Comparison of ENCODE assay signal across 10 cellular contexts in genomic region chr2:96052632-96053031, GRCh38. TPM values are rescaled to one million over a fixed set of nuclear protein-coding genes. Genes with fewer than 3 reads are reported as not detected.
DNase-seq lines count a peak whose midpoint lies in the region; ATAC-seq, FAIRE-seq and TF ChIP-seq lines count a peak whose summit lies in the region.
"Not testable (repeated sequence)": the region's sequence is repeated elsewhere in the genome, so short reads cannot be mapped to it uniquely, and the experiment has no call there.
"Had no signal": no experiment of that assay in that cellular context is flagged by ENCODE, and none has a peak within 500 bp of the region (broad histone marks: within the 10 kb centered on the region; RNA-seq: fewer than 3 reads in every experiment).

No MANE protein-coding gene starts in this region.

- not testable (repeated sequence) for TF ChIP-seq CTCF in GM12878 (IDR thresholded peaks at IDR 0.05 in 2 of 3, conservative IDR thresholded peaks at IDR 0.05 in 1 of 3; ENCODE audit: control insufficient read depth in 2 of 3, extremely low read depth in 1 of 3, insufficient read depth in 1 of 3, low read depth in 3 of 3, low read length in 3 of 3)

- 40% methylated on average over 1 of the region's 3 CpGs for WGBS in GM12878 (ENCODE audit: insufficient coverage, insufficient replicate concordance, low lambda C conversion rate, missing lambda C conversion rate)

- not testable (repeated sequence) for H3K27ac ChIP-seq in GM12878 (ENCODE audit: control insufficient read depth, insufficient read depth)

- H3K4me1 Mint-ChIP-seq in activated CD4-positive, alpha-beta T cell treated with anti-CD3 and anti-CD28 coated beads for 36 hours; activated CD4-positive, alpha-beta memory T cell treated with anti-CD3 and anti-CD28 coated beads for 36 hours (ENCODE audit: low read depth); stimulated activated naive CD8-positive, alpha-beta T cell treated with anti-CD3 and anti-CD28 coated beads, Interleukin-15, amount 100 ng/mL, for 72 hours: not testable (repeated sequence)

- H3K27me3 ChIP-seq in GM12878 (replicated peaks in 1 of 2; ENCODE audit: control insufficient read depth in 2 of 2, insufficient read depth in 2 of 2, low read length in 1 of 2): not testable (repeated sequence)

- not testable (repeated sequence) for H3K9me3 Mint-ChIP-seq in activated CD4-positive, alpha-beta T cell treated with anti-CD3 and anti-CD28 coated beads for 36 hours (ENCODE audit: low read depth); activated CD4-positive, alpha-beta memory T cell treated with anti-CD3 and anti-CD28 coated beads for 36 hours; stimulated activated naive CD8-positive, alpha-beta T cell treated with anti-CD3 and anti-CD28 coated beads, Interleukin-15, amount 100 ng/mL, for 72 hours

- not testable (repeated sequence) for H3K4me1 ChIP-seq in GM12878 (ENCODE audit: control insufficient read depth, insufficient read depth, low read length)

- BruUV-seq in GM12878 (replicated peaks; lab: Mats Ljungman, UMichigan): not testable (repeated sequence)

- not testable (repeated sequence) for H3K9me3 ChIP-seq in GM12878 (replicated peaks; ENCODE audit: control insufficient read depth, insufficient read depth, low read length)

- SMC1A ChIA-PET in GM12878 (lab: Charles Lee; ENCODE audit: uncharacterized antibody, unreplicated experiment): not testable (repeated sequence)

- not testable (repeated sequence) for TF ChIP-seq EP300 in GM12878 (IDR thresholded peaks at IDR 0.05; ENCODE audit: borderline replicate concordance in 1 of 2, control insufficient read depth in 1 of 2, low read depth in 2 of 2, low read length in 2 of 2)

- not testable (repeated sequence) for H3K79me2 ChIP-seq in GM12878 (ENCODE audit: control insufficient read depth, insufficient read depth, low read length)

- H2AFZ ChIP-seq in GM12878 (ENCODE audit: control insufficient read depth, low read depth, low read length): not testable (repeated sequence)

- H3K9ac ChIP-seq in GM12878 (ENCODE audit: control insufficient read depth, insufficient read depth, low read length): not testable (repeated sequence)

- H3K4me2 ChIP-seq in GM12878 (ENCODE audit: control insufficient read depth, insufficient read depth): not testable (repeated sequence)

- H3K36me3 Mint-ChIP-seq in activated CD4-positive, alpha-beta T cell treated with anti-CD3 and anti-CD28 coated beads for 36 hours (ENCODE audit: low read depth); activated CD4-positive, alpha-beta memory T cell treated with anti-CD3 and anti-CD28 coated beads for 36 hours: not testable (repeated sequence)

- not testable (repeated sequence) for H3K27ac Mint-ChIP-seq in activated CD4-positive, alpha-beta T cell treated with anti-CD3 and anti-CD28 coated beads for 36 hours; activated CD4-positive, alpha-beta memory T cell treated with anti-CD3 and anti-CD28 coated beads for 36 hours; stimulated activated naive CD8-positive, alpha-beta T cell treated with anti-CD3 and anti-CD28 coated beads, Interleukin-15, amount 100 ng/mL, for 72 hours

- RAD21 ChIA-PET in GM12878 (lab: Charles Lee; ENCODE audit: unreplicated experiment): not testable (repeated sequence)

- H4K20me1 ChIP-seq in GM12878 (ENCODE audit: control insufficient read depth, insufficient read depth): not testable (repeated sequence)

- not testable (repeated sequence) for DNase-seq in activated CD4-positive, alpha-beta T cell treated with anti-CD3 and anti-CD28 coated beads for 36 hours; GM12878 (ENCODE audit: low read depth, low spot score); stimulated activated naive CD8-positive, alpha-beta T cell treated with anti-CD3 and anti-CD28 coated beads, Interleukin-15, amount 100 ng/mL, for 72 hours
- peak; percentile 6 for DNase-seq in activated CD4-positive, alpha-beta memory T cell treated with anti-CD3 and anti-CD28 coated beads for 36 hours
- DNase-seq in posterior vena cava (ENCODE audit: low spot score): peak; percentile 9

- POLR2A ChIA-PET in activated CD4-positive, alpha-beta T cell treated with anti-CD3 and anti-CD28 coated beads for 36 hours (lab: Charles Lee); activated CD4-positive, alpha-beta memory T cell treated with anti-CD3 and anti-CD28 coated beads for 36 hours (lab: Charles Lee); GM12878 (lab: Charles Lee): not testable (repeated sequence)

- H3K4me3 ChIP-seq in GM12878: not testable (repeated sequence)

- not testable (repeated sequence) for TF ChIP-seq POLR2A in GM12878 (IDR thresholded peaks at IDR 0.05; ENCODE audit: low read depth, low read length)

- CTCF ChIA-PET in activated CD4-positive, alpha-beta T cell treated with anti-CD3 and anti-CD28 coated beads for 36 hours (lab: Charles Lee); activated CD4-positive, alpha-beta memory T cell treated with anti-CD3 and anti-CD28 coated beads for 36 hours (lab: Charles Lee); GM12878 (lab: Yijun Ruan, JAX): not testable (repeated sequence)

- H3K36me3 ChIP-seq in GM12878 (ENCODE audit: control insufficient read depth in 2 of 2, insufficient read depth in 2 of 2, low read length in 1 of 2): not testable (repeated sequence)

- not testable (repeated sequence) for H3K4me3 Mint-ChIP-seq in activated CD4-positive, alpha-beta T cell treated with anti-CD3 and anti-CD28 coated beads for 36 hours; activated CD4-positive, alpha-beta memory T cell treated with anti-CD3 and anti-CD28 coated beads for 36 hours; stimulated activated naive CD8-positive, alpha-beta T cell treated with anti-CD3 and anti-CD28 coated beads, Interleukin-15, amount 100 ng/mL, for 72 hours

- ATAC-seq in GM19463 (IDR thresholded peaks at IDR 0.05; ENCODE audit: unreplicated experiment) (peak; percentile 44), GM12878 (peak; percentile 84)
- peak; percentile 51 for ATAC-seq in activated CD4-positive, alpha-beta T cell treated with anti-CD3 and anti-CD28 coated beads for 36 hours
- ATAC-seq in stimulated activated naive CD8-positive, alpha-beta T cell treated with anti-CD3 and anti-CD28 coated beads, Interleukin-15, amount 100 ng/mL, for 72 hours: peak; percentile 41

- intact Hi-C loops in activated CD4-positive, alpha-beta T cell treated with anti-CD3 and anti-CD28 coated beads for 36 hours (cut with DNase I, micrococcal nuclease); activated CD4-positive, alpha-beta memory T cell treated with anti-CD3 and anti-CD28 coated beads for 36 hours (cut with micrococcal nuclease); GM12878 (cut with micrococcal nuclease; ENCODE audit: unreplicated experiment); posterior vena cava (cut with DNase I): not testable (repeated sequence)

- H3K27me3 Mint-ChIP-seq in activated CD4-positive, alpha-beta T cell treated with anti-CD3 and anti-CD28 coated beads for 36 hours; activated CD4-positive, alpha-beta memory T cell treated with anti-CD3 and anti-CD28 coated beads for 36 hours; stimulated activated naive CD8-positive, alpha-beta T cell treated with anti-CD3 and anti-CD28 coated beads, Interleukin-15, amount 100 ng/mL, for 72 hours: not testable (repeated sequence)

- in situ Hi-C loops in GM12878 (cut with MboI): loop anchor here (25.0 kb wide), 1 partner anchor 1960 kb away; no protein-coding TSS in a partner anchor

- not testable (repeated sequence) for TF ChIP-seq RAD21 in GM12878 (IDR thresholded peaks at IDR 0.05; ENCODE audit: insufficient read depth, low read depth, low read length)

- not testable (repeated sequence) for FAIRE-seq in GM12878 (lab: Jason Lieb, UNC)

TF ChIP-seq in GM12878, 131 proteins besides CTCF, POLR2A, EP300 and RAD21:
- peak; percentile 61; the same call in 1 of the 2 replicates for TF ChIP-seq RAD51 (IDR thresholded peaks at IDR 0.05)

RNA-seq across cellular contexts. Expression of gene GPAT2, which starts 17.9 kb away (rescaled TPM):
- 1 to 10 TPM; 8.4 to 10.0 TPM for total RNA-seq in activated CD4-positive, alpha-beta T cell treated with anti-CD3 and anti-CD28 coated beads for 36 hours
- total RNA-seq in activated CD4-positive, alpha-beta memory T cell treated with anti-CD3 and anti-CD28 coated beads for 36 hours: 10 to 100 TPM; 15.4 to 16.4 TPM
- total RNA-seq in GM12878 (2013; cell fraction: nucleolus; rRNA removed): not detected in 2 replicates
- total RNA-seq in GM12878 (2014; rRNA removed): not detected in 2 replicates
- total RNA-seq in GM12878 (2014; rRNA removed; fragmentation: Illumina TruSeq; extraction: Trizol): not detected in 2 replicates
- not detected in 2 replicates for total RNA-seq in GM12878 (2021)
- polyA plus RNA-seq in GM12878 (2011; ENCODE audit: low read depth): not detected
- not detected in 2 replicates for polyA plus RNA-seq in GM12878 (2011; rRNA removed)
- polyA plus RNA-seq in GM12878 (2011; cell fraction: cytosol; rRNA removed): not detected in 2 replicates
- polyA plus RNA-seq in GM12878 (2011; cell fraction: nucleus; rRNA removed): 0.01 TPM in 1 of 2 replicates, not detected in the other
- 0.16 TPM in 1 of 2 replicates, not detected in the other for polyA plus RNA-seq in GM12878 (2012)
- not detected in 2 replicates for polyA plus RNA-seq in GM12878 (2014; fragmentation: Illumina TruSeq; extraction: Trizol)
- not detected for polyA plus RNA-seq in GM12878 (2014; fragmentation: Nextera tagmentation; extraction: Ambion mirVana)
- not detected in 2 replicates for polyA plus RNA-seq in GM12878 (2014; rRNA removed)
- polyA plus RNA-seq in GM12878 (2016; fragmentation: Nextera tagmentation; extraction: Ambion mirVana): under 1 TPM; 0.04 to 0.05 TPM
- polyA minus RNA-seq in GM12878 (2011; rRNA and poly(A)+ RNA removed): not detected in 2 replicates
- polyA minus RNA-seq in GM12878 (2011; cell fraction: cytosol; rRNA and poly(A)+ RNA removed): not detected in 2 replicates
- polyA minus RNA-seq in GM12878 (2011; cell fraction: nucleus; rRNA and poly(A)+ RNA removed): not detected in 2 replicates
- total RNA-seq in posterior vena cava: 1 to 10 TPM; 6.0 to 10.0 TPM
- total RNA-seq: A172, Caco-2, Calu3 had no signal
- polyA plus RNA-seq: A549 had no signal

Comparison
In these comparisons a context has a peak if more than half of its experiments do, and no peak if none do; other contexts are left out.
1. RNA of gene GPAT2, which starts 17.9 kb away (total RNA-seq): 15.4 to 16.4 TPM in activated CD4-positive, alpha-beta memory T cell treated with anti-CD3 and anti-CD28 coated beads for 36 hours, 6.0 to 10.0 TPM in posterior vena cava and 8.4 to 10.0 TPM in activated CD4-positive, alpha-beta T cell treated with anti-CD3 and anti-CD28 coated beads for 36 hours; not detected in GM12878; every median in the first group is over 4 times any median in the second.
2. Peak in every context shown above with its lines, with median percentiles within 50 percentile points of each other: ATAC-seq.